8 cellular contexts compared by ENCODE assay signal in the genomic region with DNA sequence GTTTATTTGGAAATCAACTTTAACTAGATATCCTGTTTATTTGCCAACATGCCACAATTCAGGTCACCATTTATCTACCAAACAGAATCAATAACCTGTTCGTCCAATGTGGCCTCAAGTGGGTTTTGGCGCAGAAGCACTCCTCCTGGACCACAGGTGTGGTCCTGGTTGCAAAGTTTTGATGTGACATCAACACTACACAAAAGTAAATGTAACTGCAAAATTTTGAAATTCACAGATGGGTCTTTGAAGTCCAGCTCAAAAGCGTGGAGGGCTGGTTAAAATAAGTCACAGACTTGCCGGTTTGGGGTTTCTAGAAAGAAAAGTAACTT. TPM values are rescaled to one million over a fixed set of nuclear protein-coding genes. Genes with fewer than 3 reads are reported as not detected.
A peak's percentile ranks its signal among the peaks of the same experiment; 100 is the strongest.
DNase-seq lines count a peak whose midpoint lies in the region; ATAC-seq and TF ChIP-seq lines count a peak whose summit lies in the region.

No MANE protein-coding gene starts in this region.

- no peak overlapping the region for H3K18ac ChIP-seq in IMR-90 (ENCODE audit: low read depth, low read length)
- H3K18ac ChIP-seq in neuronal stem cell (ENCODE audit: low read length), result no peak overlapping the region

- no peak overlapping the region for H4K5ac ChIP-seq in IMR-90 (ENCODE audit: low read depth, low read length)

- H2BK5ac ChIP-seq in IMR-90 (ENCODE audit: low read depth, low read length, poor library complexity, severe bottlenecking) (no peak overlapping the region), neuronal stem cell (ENCODE audit: low read length) (no peak overlapping the region)

- intact Hi-C loops in IMR-90 (cut with micrococcal nuclease), result no loop called here

- TF ChIP-seq CTCF in DOHH2 (IDR thresholded peaks at IDR 0.05; ENCODE audit: low read depth, low read length, poor library complexity, severe bottlenecking) (no peak), IMR-90 (conservative IDR thresholded peaks at IDR 0.05; ENCODE audit: low read depth, low read length) (no peak)

- 47% methylated on average over 2 of the region's 4 CpGs; no CpG with 5 or more reads in 1 of the 2 experiments for WGBS in IMR-90 (ENCODE audit: extremely low coverage in 2 of 2, insufficient read length in 1 of 2), 2 experiments
- WGBS in ectodermal cell, 2 experiments, result 65% methylated on average over 4 of the region's 4 CpGs
- WGBS in neuronal stem cell (ENCODE audit: extremely low coverage in 2 of 2, insufficient read length in 2 of 2, insufficient replicate concordance in 1 of 2), 2 donors, result no CpG with 5 or more reads among the region's 4 CpGs

- H3K4me3 ChIP-seq in DOHH2 (ENCODE audit: low read length) (peak overlapping the region; percentile 80), IMR-90 (ENCODE audit: insufficient read depth, low read depth, low read length) (peak overlapping the region; percentile 21; the same call in 1 of the 2 replicates), ectodermal cell (ENCODE audit: insufficient read depth, low read depth, low read length) (peak overlapping the region; percentile 83), neuronal stem cell (ENCODE audit: low read length in 2 of 2) (peak overlapping the region; percentile 27 to 89)

- H3K9ac ChIP-seq in IMR-90 (ENCODE audit: low read depth, low read length), result no peak overlapping the region
- no peak overlapping the region for H3K9ac ChIP-seq in neuronal stem cell (ENCODE audit: low read depth, low read length, poor library complexity)

- H3K4me1 ChIP-seq in DOHH2 (ENCODE audit: control insufficient read depth, low read length) (peaks cover 9% of the 10 kb centered on the region), IMR-90 (ENCODE audit: control insufficient read depth, insufficient read depth, low read length) (no peaks in the 10 kb centered on the region), ectodermal cell (ENCODE audit: control insufficient read depth, insufficient read depth, low read length) (no peaks in the 10 kb centered on the region), neuronal stem cell (ENCODE audit: control insufficient read depth in 2 of 2, insufficient read depth in 1 of 2, low read depth in 1 of 2, low read length in 2 of 2) (peaks cover 0 to 1% of the 10 kb centered on the region in 2 donors)

- H4K91ac ChIP-seq in IMR-90 (ENCODE audit: insufficient read depth, low read depth, low read length) (no peak overlapping the region), neuronal stem cell (ENCODE audit: low read depth, low read length, poor library complexity) (no peak overlapping the region)

- H3K9me1 ChIP-seq in IMR-90 (ENCODE audit: insufficient read depth, low read length), result no peaks in the 10 kb centered on the region

- H2BK20ac ChIP-seq in IMR-90 (ENCODE audit: low read depth, low read length), result no peak overlapping the region

- peak overlapping the region; percentile 94 for H2AFZ ChIP-seq in IMR-90 (replicated peaks; ENCODE audit: low read length, poor library complexity)
- H2AFZ ChIP-seq in neuronal stem cell (ENCODE audit: low read length), result peak overlapping the region; percentile 95

- POLR2A ChIA-PET in IMR-90 (lab: Charles Lee; ENCODE audit: unreplicated experiment), result no interaction called here

- H4K20me1 ChIP-seq in DOHH2 (ENCODE audit: control insufficient read depth, insufficient read depth, low read depth, low read length), result no peaks in the 10 kb centered on the region
- no peaks in the 10 kb centered on the region for H4K20me1 ChIP-seq in IMR-90 (ENCODE audit: insufficient read depth, low read length)

- H3K27ac ChIP-seq in DOHH2 (ENCODE audit: low read depth, low read length) (no peak overlapping the region), IMR-90 (ENCODE audit: insufficient read depth, low read length) (no peak overlapping the region), ectodermal cell (ENCODE audit: insufficient read depth, low read depth, low read length, poor library complexity, severe bottlenecking) (no peak overlapping the region), neuronal stem cell (replicated peaks; ENCODE audit: low read length) (no peak overlapping the region)

- peaks cover 4% of the 10 kb centered on the region; the same call in 1 of the 2 replicates for H3K9me3 ChIP-seq in DOHH2 (ENCODE audit: control insufficient read depth, insufficient read depth, low read length)
- no peaks in the 10 kb centered on the region for H3K9me3 ChIP-seq in IMR-90 (ENCODE audit: control insufficient read depth, insufficient read depth, low read length)
- H3K9me3 ChIP-seq in ectodermal cell (ENCODE audit: control insufficient read depth, low read length), result no peaks in the 10 kb centered on the region
- no peaks in the 10 kb centered on the region for H3K9me3 ChIP-seq in neuronal stem cell (replicated peaks in 1 of 2; ENCODE audit: control insufficient read depth in 2 of 2, insufficient read depth in 1 of 2, low read depth in 1 of 2, low read length in 2 of 2)

- H3F3A ChIP-seq in DOHH2 (ENCODE audit: control insufficient read depth, insufficient read depth), result no peaks in the 10 kb centered on the region

- H3K79me2 ChIP-seq in DOHH2 (ENCODE audit: control insufficient read depth, low read length), result peaks cover 4% of the 10 kb centered on the region; the same call in 1 of the 2 replicates

- TF ChIP-seq RAD21 in IMR-90 (IDR thresholded peaks at IDR 0.05; ENCODE audit: low read length), result no peak

- no peak overlapping the region for H3K56ac ChIP-seq in IMR-90 (ENCODE audit: extremely low read depth, insufficient read depth, low read length)

- no peaks in the 10 kb centered on the region for H3K36me3 ChIP-seq in DOHH2 (ENCODE audit: control insufficient read depth, low read length)
- no peaks in the 10 kb centered on the region for H3K36me3 ChIP-seq in IMR-90 (ENCODE audit: control insufficient read depth, insufficient read depth, low read length)
- H3K36me3 ChIP-seq in ectodermal cell (ENCODE audit: control insufficient read depth, insufficient read depth, low read length), result no peaks in the 10 kb centered on the region
- H3K36me3 ChIP-seq in neuronal stem cell (replicated peaks in 1 of 2; ENCODE audit: control insufficient read depth in 2 of 2, insufficient read depth in 2 of 2, low read length in 2 of 2), result no peaks in the 10 kb centered on the region

- H3K27me3 ChIP-seq in DOHH2 (ENCODE audit: control insufficient read depth, low read length) (no peaks in the 10 kb centered on the region), IMR-90 (ENCODE audit: control insufficient read depth, insufficient read depth, low read length) (no peaks in the 10 kb centered on the region), ectodermal cell (ENCODE audit: control insufficient read depth, insufficient read depth, low read length, poor library complexity, severe bottlenecking) (peaks cover 9% of the 10 kb centered on the region), neuronal stem cell (ENCODE audit: control insufficient read depth in 3 of 3, insufficient read depth in 3 of 3, low read depth in 1 of 3, low read length in 3 of 3) (no peaks in the 10 kb centered on the region)

- H3K79me1 ChIP-seq in IMR-90 (ENCODE audit: low read depth in 1 of 2, low read length in 2 of 2), result no peaks in the 10 kb centered on the region
- H3K79me1 ChIP-seq in neuronal stem cell (ENCODE audit: low read depth, low read length), result peaks cover 1% of the 10 kb centered on the region

- DNase-seq in IMR-90, result no peak
- DNase-seq in neuronal stem cell (ENCODE audit: low spot score), result no peak
- DNase-seq in NCI-H2227 (lab: John Stamatoyannopoulos, UW; ENCODE audit: unreplicated experiment), result no peak

- H2AK9ac ChIP-seq in IMR-90 (replicated peaks; ENCODE audit: low read depth, low read length, poor library complexity), result no peak overlapping the region

- CTCF ChIA-PET in IMR-90 (lab: Yijun Ruan, JAX), result no interaction called here

- no peak for ATAC-seq in IMR-90 (ENCODE audit: low read depth)
- no peak for ATAC-seq in HG03521 (IDR thresholded peaks at IDR 0.05; ENCODE audit: unreplicated experiment)
- ATAC-seq in HG02973 (IDR thresholded peaks at IDR 0.05; ENCODE audit: unreplicated experiment), result no peak
- ATAC-seq in GM21447 (IDR thresholded peaks at IDR 0.05; ENCODE audit: unreplicated experiment), result no peak

- peak overlapping the region; percentile 70 for H3K4me2 ChIP-seq in DOHH2 (ENCODE audit: low read length)
- H3K4me2 ChIP-seq in IMR-90 (ENCODE audit: low read depth, low read length), result peak overlapping the region; percentile 81
- peak overlapping the region; percentile 37 for H3K4me2 ChIP-seq in neuronal stem cell (ENCODE audit: insufficient read depth, low read length, poor library complexity, severe bottlenecking)

- peak overlapping the region; percentile 67 to 76; a peak in 3 of 4 replicates for H4K8ac ChIP-seq in IMR-90 (ENCODE audit: low read depth in 2 of 2, low read length in 2 of 2)
- no peak overlapping the region for H4K8ac ChIP-seq in neuronal stem cell (ENCODE audit: low read depth, low read length)

- H3K23ac ChIP-seq in IMR-90 (ENCODE audit: low read depth, low read length) (no peak overlapping the region), neuronal stem cell (ENCODE audit: low read depth, low read length, poor library complexity) (no peak overlapping the region)

- no peak for TF ChIP-seq POLR2A in IMR-90 (IDR thresholded peaks at IDR 0.05; ENCODE audit: low read depth, low read length)

- H2BK120ac ChIP-seq in IMR-90 (ENCODE audit: low read depth, low read length), result no peak overlapping the region
- no peak overlapping the region for H2BK120ac ChIP-seq in neuronal stem cell (ENCODE audit: low read depth, low read length)

- H2AK5ac ChIP-seq in IMR-90 (ENCODE audit: low read depth, low read length) (no peak overlapping the region), neuronal stem cell (ENCODE audit: low read depth, low read length) (no peak overlapping the region)

- H2BK15ac ChIP-seq in IMR-90 (ENCODE audit: low read depth, low read length) (no peak overlapping the region), neuronal stem cell (ENCODE audit: low read length) (no peak overlapping the region)

- H2BK12ac ChIP-seq in neuronal stem cell (ENCODE audit: low read length), result no peak overlapping the region

- no TSS peak for BruUV-seq in IMR-90 (replicated peaks; lab: Mats Ljungman, UMichigan)

- no peak overlapping the region for H3K4ac ChIP-seq in IMR-90 (ENCODE audit: low read depth, low read length)
- no peak overlapping the region for H3K4ac ChIP-seq in neuronal stem cell (ENCODE audit: low read length)

- no peak overlapping the region for H3K14ac ChIP-seq in IMR-90 (replicated peaks; ENCODE audit: low read depth, low read length)
- no peak overlapping the region for H3K14ac ChIP-seq in neuronal stem cell (ENCODE audit: low read length)

- H3K9me2 ChIP-seq in DOHH2 (replicated peaks; ENCODE audit: control insufficient read depth, low read length), result no peaks in the 10 kb centered on the region

- in situ Hi-C loops in IMR-90 (cut with MboI; ENCODE audit: low sequenced_read_pairs), result no loop called here

- dilution Hi-C loops in IMR-90 (cut with HindIII; ENCODE audit: low sequenced_read_pairs, unreplicated experiment), result no loop called here

RNA-seq across cellular contexts. Expression of a gene that starts 0.5 kb away (rescaled TPM):
- total RNA-seq in IMR-90 (2012; rRNA removed), result 3.6 and 9.7 TPM in 2 replicates
- polyA plus RNA-seq in IMR-90 (2012; rRNA removed), result 2.2 and 2.3 TPM in 2 replicates
- polyA plus RNA-seq in IMR-90 (2012; cell fraction: cytosol; rRNA removed), result 1.1 and 3.5 TPM in 2 replicates
- polyA plus RNA-seq in IMR-90 (2012; cell fraction: nucleus; rRNA removed; ENCODE audit: low replicate concordance), result 1.1 and 3.5 TPM in 2 replicates
- 36.8 TPM for polyA plus RNA-seq in ectodermal cell (2013, experiment 1 of 4)
- 46.7 TPM for polyA plus RNA-seq in ectodermal cell (2013, experiment 2 of 4)
- 31.4 TPM for polyA plus RNA-seq in ectodermal cell (2013, experiment 3 of 4)
- 38.0 TPM for polyA plus RNA-seq in ectodermal cell (2013, experiment 4 of 4)
- polyA plus RNA-seq in neuronal stem cell (2013, experiment 1 of 2), result 31.6 TPM
- 32.1 TPM for polyA plus RNA-seq in neuronal stem cell (2013, experiment 2 of 2)

RNA-seq across cellular contexts. Expression of a gene that starts 25.0 kb away (rescaled TPM):
- 1.4 and 2.2 TPM in 2 replicates for total RNA-seq in IMR-90 (2012; rRNA removed)
- polyA plus RNA-seq in IMR-90 (2012; rRNA removed), result 0.76 and 1.3 TPM in 2 replicates
- polyA plus RNA-seq in IMR-90 (2012; cell fraction: cytosol; rRNA removed), result 0.27 and 0.88 TPM in 2 replicates
- 0.55 and 0.79 TPM in 2 replicates for polyA plus RNA-seq in IMR-90 (2012; cell fraction: nucleus; rRNA removed; ENCODE audit: low replicate concordance)
- 0.44 TPM for polyA plus RNA-seq in ectodermal cell (2013, experiment 1 of 4)
- polyA plus RNA-seq in ectodermal cell (2013, experiment 2 of 4), result 0.55 TPM
- polyA plus RNA-seq in ectodermal cell (2013, experiment 3 of 4), result 0.48 TPM
- polyA plus RNA-seq in ectodermal cell (2013, experiment 4 of 4), result 0.36 TPM
- 0.18 TPM for polyA plus RNA-seq in neuronal stem cell (2013, experiment 1 of 2)
- polyA plus RNA-seq in neuronal stem cell (2013, experiment 2 of 2), result 0.12 TPM

Comparison
In these comparisons a context has a peak if more than half of its experiments do, and no peak if none do; other contexts are left out.
1. H3K4me3 ChIP-seq: peak in every context shown above with its lines; median percentile 83 in ectodermal cell; 80 in DOHH2; 58 in neuronal stem cell; 21 in IMR-90.